ENCODE assay signal across 23 cellular contexts in the genomic region with DNA sequence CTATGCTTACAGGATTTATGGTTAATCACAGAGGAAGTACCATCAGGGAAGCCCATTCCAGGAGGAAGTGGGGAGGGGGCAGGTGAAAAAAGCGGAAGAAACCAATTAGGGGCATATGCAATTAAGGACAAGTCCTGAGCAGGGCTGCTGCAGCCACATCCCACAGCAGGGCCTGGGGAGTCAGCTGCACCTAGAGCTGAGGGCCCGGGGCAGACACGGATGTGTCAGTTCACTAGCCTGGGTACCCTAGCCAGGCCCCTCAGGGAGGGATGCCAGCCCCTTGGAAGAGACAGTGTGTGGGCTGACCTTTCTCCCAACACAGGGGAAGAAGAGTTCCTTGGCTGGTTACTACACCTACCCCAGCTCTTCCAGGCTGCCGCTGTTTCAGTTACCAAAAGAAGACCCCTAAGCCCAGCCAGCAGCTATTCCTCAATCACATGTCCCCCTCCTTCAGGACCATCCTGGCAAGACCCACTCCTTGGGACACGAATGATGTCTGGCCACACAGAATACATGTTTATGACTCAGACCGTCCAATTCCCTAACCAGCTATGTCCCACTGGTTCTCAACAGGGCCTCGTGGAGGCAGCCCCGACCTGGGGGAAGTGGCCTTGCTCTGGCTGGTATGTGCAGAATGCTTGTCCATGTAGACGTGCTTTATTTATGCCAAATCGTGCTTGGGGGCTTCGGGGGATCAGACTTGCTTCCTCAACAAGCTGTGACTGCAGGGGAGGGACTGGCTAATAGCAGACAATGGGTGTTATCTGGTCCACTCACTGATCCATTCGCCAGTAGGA.
DNase-seq lines count a peak whose midpoint lies in the region; ATAC-seq and TF ChIP-seq lines count a peak whose summit lies in the region.
"Had no signal": no experiment of that assay in that cellular context is flagged by ENCODE, and none has a peak within 500 bp of the region (broad histone marks: within the 10 kb centered on the region; RNA-seq: fewer than 3 reads in every experiment).

No MANE protein-coding gene starts in this region.

- intact Hi-C loops in activated naive CD4-positive, alpha-beta T cell treated with anti-CD3 and anti-CD28 coated beads for 36 hours (cut with micrococcal nuclease): no loop called here
- intact Hi-C loops in spleen (cut with DNase I; ENCODE audit: low total_unique reads) (no loop called here), esophagus muscularis mucosa (cut with DNase I) (no loop called here)

- no peaks in the 10 kb centered on the region for H3K4me1 Mint-ChIP-seq in activated naive CD4-positive, alpha-beta T cell treated with anti-CD3 and anti-CD28 coated beads for 36 hours (ENCODE audit: low read depth)
- no peaks in the 10 kb centered on the region for H3K4me1 Mint-ChIP-seq in activated naive CD8-positive, alpha-beta T cell treated with anti-CD3 and anti-CD28 coated beads for 36 hours
- H3K4me1 Mint-ChIP-seq: B cell had no signal

- no peaks in the 10 kb centered on the region for H3K27me3 Mint-ChIP-seq in activated naive CD4-positive, alpha-beta T cell treated with anti-CD3 and anti-CD28 coated beads for 36 hours (ENCODE audit: low read depth)
- H3K27me3 Mint-ChIP-seq in activated naive CD8-positive, alpha-beta T cell treated with anti-CD3 and anti-CD28 coated beads for 36 hours: no peaks in the 10 kb centered on the region
- H3K27me3 Mint-ChIP-seq: B cell; CD4-positive, alpha-beta T cell had no signal

- no peak for DNase-seq in activated naive CD4-positive, alpha-beta T cell treated with anti-CD3 and anti-CD28 coated beads for 36 hours
- no peak for DNase-seq in activated naive CD4-positive, alpha-beta T cell (lab: John Stamatoyannopoulos, UW)
- DNase-seq in RWPE2 (ENCODE audit: low spot score): peak; percentile 60
- peak; percentile 79 for DNase-seq in mesenteric fat pad (ENCODE audit: low spot score)
- DNase-seq in spleen: peak; percentile 62
- DNase-seq in activated naive CD8-positive, alpha-beta T cell treated with anti-CD3 and anti-CD28 coated beads for 36 hours: no peak
- no peak for DNase-seq in NCI-H748 (lab: John Stamatoyannopoulos, UW; ENCODE audit: unreplicated experiment)
- DNase-seq in esophagus muscularis mucosa (ENCODE audit: extremely low spot score): no peak
- DNase-seq: 8988T; CD4-positive, alpha-beta T cell; GM23248; HCEC 1CT; MM.1S; NCI-H1092 treated with DMSO at 0.1 percent for 48 hours; NCI-H146; NCI-H2029 treated with DMSO at 0.1 percent for 48 hours; NCI-H2171; NCI-H446 treated with DMSO at 0.1 percent for 48 hours; NCI-H69; OCI-M1; SHP77 treated with DMSO at 0.1 percent for 48 hours had no signal

- H3K36me3 Mint-ChIP-seq in activated naive CD4-positive, alpha-beta T cell treated with anti-CD3 and anti-CD28 coated beads for 36 hours (ENCODE audit: low read depth): no peaks in the 10 kb centered on the region
- no peaks in the 10 kb centered on the region for H3K36me3 Mint-ChIP-seq in activated naive CD8-positive, alpha-beta T cell treated with anti-CD3 and anti-CD28 coated beads for 36 hours

- H3K4me1 ChIP-seq in RWPE2 (ENCODE audit: insufficient read depth, poor library complexity, severe bottlenecking) (no peaks in the 10 kb centered on the region), spleen (no peaks in the 10 kb centered on the region), esophagus muscularis mucosa (no peaks in the 10 kb centered on the region)
- H3K4me1 ChIP-seq: Caco-2 had no signal

- H3K4me3 Mint-ChIP-seq in activated naive CD4-positive, alpha-beta T cell treated with anti-CD3 and anti-CD28 coated beads for 36 hours: no peak overlapping the region
- no peak overlapping the region for H3K4me3 Mint-ChIP-seq in activated naive CD8-positive, alpha-beta T cell treated with anti-CD3 and anti-CD28 coated beads for 36 hours
- H3K4me3 Mint-ChIP-seq: B cell; CD4-positive, alpha-beta T cell had no signal

- H3K27ac ChIP-seq in RWPE2 (ENCODE audit: poor library complexity, severe bottlenecking) (no peak overlapping the region), spleen (no peak overlapping the region), esophagus muscularis mucosa (replicated peaks in 1 of 4) (no peak overlapping the region)
- H3K27ac ChIP-seq: GM23248 had no signal

- WGBS in spleen, 5 donors: 80 to 84% (median 81%) methylated on average over 12 of the region's 12 CpGs
- 78% methylated on average over 12 of the region's 12 CpGs for WGBS in esophagus muscularis mucosa

- no peak for ATAC-seq in RWPE2 (ENCODE audit: low read depth)

- no peaks in the 10 kb centered on the region for H3K9me3 Mint-ChIP-seq in activated naive CD4-positive, alpha-beta T cell treated with anti-CD3 and anti-CD28 coated beads for 36 hours
- H3K9me3 Mint-ChIP-seq in activated naive CD8-positive, alpha-beta T cell treated with anti-CD3 and anti-CD28 coated beads for 36 hours: no peaks in the 10 kb centered on the region
- H3K9me3 Mint-ChIP-seq: CD4-positive, alpha-beta T cell had no signal

- H3K4me3 ChIP-seq in RWPE2 (ENCODE audit: severe bottlenecking): no peak overlapping the region
- H3K4me3 ChIP-seq in spleen: no peak overlapping the region
- H3K4me3 ChIP-seq in esophagus muscularis mucosa: no peak overlapping the region
- H3K4me3 ChIP-seq: GM23248 had no signal

- TF ChIP-seq POLR2A in spleen (IDR thresholded peaks at IDR 0.05) (no peak), esophagus muscularis mucosa (IDR thresholded peaks at IDR 0.05; ENCODE audit: low read depth) (no peak)

- peak overlapping the region; percentile 51 for H3K27ac Mint-ChIP-seq in activated naive CD4-positive, alpha-beta T cell treated with anti-CD3 and anti-CD28 coated beads for 36 hours
- no peak overlapping the region for H3K27ac Mint-ChIP-seq in activated naive CD8-positive, alpha-beta T cell treated with anti-CD3 and anti-CD28 coated beads for 36 hours
- H3K27ac Mint-ChIP-seq: B cell; CD4-positive, alpha-beta T cell had no signal

- no peak for TF ChIP-seq CTCF in RWPE2 (IDR thresholded peaks at IDR 0.05; ENCODE audit: poor library complexity, severe bottlenecking)
- no peak for TF ChIP-seq CTCF in spleen (IDR thresholded peaks at IDR 0.05 in 8 of 11, conservative IDR thresholded peaks at IDR 0.05 in 3 of 11)
- no peak for TF ChIP-seq CTCF in esophagus muscularis mucosa (IDR thresholded peaks at IDR 0.05)

- no peak for TF ChIP-seq EP300 in esophagus muscularis mucosa (IDR thresholded peaks at IDR 0.05)

- H3K36me3 ChIP-seq in RWPE2 (ENCODE audit: low read depth): peaks cover 8% of the 10 kb centered on the region; the same call in 1 of the 2 replicates
- peaks cover 0 to 18% (median 0%) of the 10 kb centered on the region in 6 donors for H3K36me3 ChIP-seq in spleen
- H3K36me3 ChIP-seq in esophagus muscularis mucosa: no peaks in the 10 kb centered on the region

- no peaks in the 10 kb centered on the region for H3K27me3 ChIP-seq in RWPE2 (ENCODE audit: insufficient read depth, poor library complexity, severe bottlenecking)
- no peaks in the 10 kb centered on the region for H3K27me3 ChIP-seq in spleen (replicated peaks in 1 of 7)
- H3K27me3 ChIP-seq in esophagus muscularis mucosa: no peaks in the 10 kb centered on the region

- CTCF ChIA-PET in activated naive CD4-positive, alpha-beta T cell treated with anti-CD3 and anti-CD28 coated beads for 36 hours (lab: Charles Lee): no interaction called here

- H3K9me3 ChIP-seq in RWPE2 (ENCODE audit: severe bottlenecking): no peaks in the 10 kb centered on the region
- H3K9me3 ChIP-seq in spleen: no peaks in the 10 kb centered on the region
- H3K9me3 ChIP-seq in esophagus muscularis mucosa: no peaks in the 10 kb centered on the region
- H3K9me3 ChIP-seq: Caco-2 had no signal

Comparison
In these comparisons a context has a peak if more than half of its experiments do, and no peak if none do; other contexts are left out.
1. DNase-seq: peak in RWPE2 (single experiment), mesenteric fat pad (single experiment) and spleen (single experiment); none in activated naive CD4-positive, alpha-beta T cell treated with anti-CD3 and anti-CD28 coated beads for 36 hours (single experiment), activated naive CD4-positive, alpha-beta T cell (0 of 4), activated naive CD8-positive, alpha-beta T cell treated with anti-CD3 and anti-CD28 coated beads for 36 hours (single experiment), NCI-H748 (single experiment) and esophagus muscularis mucosa (single experiment).